In the genomic region with DNA sequence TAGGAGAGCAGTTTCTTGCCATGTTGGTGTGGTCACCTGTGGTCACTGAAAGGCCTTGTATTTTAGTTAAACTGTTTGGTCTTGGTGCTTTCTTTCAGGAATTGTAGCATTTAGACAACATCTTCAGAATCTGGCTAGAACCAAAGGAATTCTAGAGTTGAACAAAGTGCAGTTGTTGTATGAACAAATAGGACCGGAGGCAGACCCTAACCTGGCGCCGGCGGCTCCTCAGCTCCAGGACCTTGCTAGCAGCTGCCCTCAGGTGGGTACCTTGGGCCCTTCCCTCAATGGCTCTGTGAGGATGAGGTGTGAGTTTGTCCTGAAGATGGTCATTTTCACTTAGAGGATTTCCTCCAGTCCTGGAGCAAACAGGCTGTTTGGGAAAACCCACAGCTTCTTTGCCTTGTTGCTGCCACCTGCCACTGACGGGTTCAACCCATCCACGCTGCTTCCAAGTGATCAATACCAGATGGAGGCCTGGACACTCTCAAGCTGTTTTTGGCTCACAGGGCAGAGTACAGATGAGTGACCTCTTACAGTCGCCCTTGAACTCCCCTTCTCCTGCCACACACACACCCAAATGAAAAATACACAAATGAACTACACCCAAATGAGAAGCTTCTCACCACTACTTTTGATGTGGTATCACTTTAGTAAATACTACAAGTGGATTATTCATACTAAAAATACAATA, we compare ENCODE assay signal across 1 cellular context.
TF ChIP-seq lines count a peak whose summit lies in the region.

No MANE protein-coding gene starts in this region.

TF ChIP-seq in IMR-90, 13 proteins besides CTCF, POLR2A, EP300 and RAD21:
- TF ChIP-seq, protein P1, sequence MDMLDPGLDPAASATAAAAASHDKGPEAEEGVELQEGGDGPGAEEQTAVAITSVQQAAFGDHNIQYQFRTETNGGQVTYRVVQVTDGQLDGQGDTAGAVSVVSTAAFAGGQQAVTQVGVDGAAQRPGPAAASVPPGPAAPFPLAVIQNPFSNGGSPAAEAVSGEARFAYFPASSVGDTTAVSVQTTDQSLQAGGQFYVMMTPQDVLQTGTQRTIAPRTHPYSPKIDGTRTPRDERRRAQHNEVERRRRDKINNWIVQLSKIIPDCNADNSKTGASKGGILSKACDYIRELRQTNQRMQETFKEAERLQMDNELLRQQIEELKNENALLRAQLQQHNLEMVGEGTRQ (IDR thresholded peaks at IDR 0.05; ENCODE audit: low read depth, low read length) = no peak
- TF ChIP-seq SMC3 (IDR thresholded peaks at IDR 0.05; ENCODE audit: low read depth, low read length) (no peak), CEBPB (IDR thresholded peaks at IDR 0.05; ENCODE audit: low read depth, low read length) (no peak), CHD1 (IDR thresholded peaks at IDR 0.05; ENCODE audit: low read depth, low read length) (no peak), BHLHE40 (IDR thresholded peaks at IDR 0.05; ENCODE audit: low read depth, low read length) (no peak), FOS (IDR thresholded peaks at IDR 0.05; ENCODE audit: low read depth, low read length) (no peak), RFX5 (IDR thresholded peaks at IDR 0.05; ENCODE audit: low read depth, low read length) (no peak), RCOR1 (IDR thresholded peaks at IDR 0.05; ENCODE audit: insufficient replicate concordance, low read length) (no peak)
- TF ChIP-seq, protein P2, sequence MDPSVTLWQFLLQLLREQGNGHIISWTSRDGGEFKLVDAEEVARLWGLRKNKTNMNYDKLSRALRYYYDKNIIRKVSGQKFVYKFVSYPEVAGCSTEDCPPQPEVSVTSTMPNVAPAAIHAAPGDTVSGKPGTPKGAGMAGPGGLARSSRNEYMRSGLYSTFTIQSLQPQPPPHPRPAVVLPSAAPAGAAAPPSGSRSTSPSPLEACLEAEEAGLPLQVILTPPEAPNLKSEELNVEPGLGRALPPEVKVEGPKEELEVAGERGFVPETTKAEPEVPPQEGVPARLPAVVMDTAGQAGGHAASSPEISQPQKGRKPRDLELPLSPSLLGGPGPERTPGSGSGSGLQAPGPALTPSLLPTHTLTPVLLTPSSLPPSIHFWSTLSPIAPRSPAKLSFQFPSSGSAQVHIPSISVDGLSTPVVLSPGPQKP (IDR thresholded peaks at IDR 0.05; ENCODE audit: borderline replicate concordance, low read depth, low read length) = no peak
